In the genomic region with DNA sequence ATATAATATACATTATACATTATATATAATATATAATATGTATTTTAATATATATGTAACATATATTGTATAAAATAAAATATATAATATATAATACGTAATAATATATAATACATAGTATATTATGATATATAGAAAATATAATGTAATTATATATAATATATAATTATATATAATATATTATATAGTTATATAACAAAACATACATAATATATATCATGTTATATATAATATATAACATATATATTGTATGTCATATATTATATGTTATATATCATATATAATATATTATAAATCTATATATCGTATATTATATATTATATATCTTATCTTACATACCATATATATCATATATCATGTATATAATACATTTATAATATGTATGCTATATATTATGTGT, we compare ENCODE assay signal across 21 cellular contexts.
DNase-seq lines count a peak whose midpoint lies in the region; ATAC-seq, FAIRE-seq and TF ChIP-seq lines count a peak whose summit lies in the region.
"Had no signal": no experiment of that assay in that cellular context is flagged by ENCODE, and none has a peak within 500 bp of the region (broad histone marks: within the 10 kb centered on the region; RNA-seq: fewer than 3 reads in every experiment).

No MANE protein-coding gene starts in this region.

- no TSS peak for BruUV-seq in endothelial cell of umbilical vein (replicated peaks; lab: Mats Ljungman, UMichigan)

- DNase-seq in A549 (ENCODE audit: low read depth in 1 of 2, low spot score in 1 of 2) (no peak), HCEC 1CT (peak; percentile 0), endothelial cell of umbilical vein (ENCODE audit: low read depth, low spot score) (peak; percentile 21), globus pallidus (ENCODE audit: low spot score) (peak; percentile 0), ovary (no peak), GDM1 (lab: John Stamatoyannopoulos, UW) (no peak), dorsolateral prefrontal cortex (no peak)
- DNase-seq: 8988T, ACHN, COR-L47, DMS153, DMS79 treated with DMSO at 0.1 percent for 48 hours, EL, GF-D8, GOT3, H9 had no signal

- intact Hi-C loops in endothelial cell of umbilical vein (cut with micrococcal nuclease) (no loop called here), ovary (cut with DNase I) (no loop called here), dorsolateral prefrontal cortex (cut with DNase I) (no loop called here)

- H3K4me2 ChIP-seq in A549 (no peak overlapping the region), endothelial cell of umbilical vein (ENCODE audit: insufficient read depth, low read length) (no peak overlapping the region)

- H3K27ac ChIP-seq in A549 (no peak overlapping the region), endothelial cell of umbilical vein (ENCODE audit: insufficient read depth, low read depth, low read length) (no peak overlapping the region), ovary (no peak overlapping the region), dorsolateral prefrontal cortex (no peak overlapping the region)
- H3K27ac ChIP-seq: C4-2B had no signal

- no peaks in the 10 kb centered on the region for H3K79me2 ChIP-seq in endothelial cell of umbilical vein (ENCODE audit: control insufficient read depth, insufficient read depth, low read length)

- H3K9me3 ChIP-seq in A549 (0 out of 3 replicates have a peak, but pooled peaks cover 3% of the 10 kb centered on the region), endothelial cell of umbilical vein (replicated peaks; ENCODE audit: control insufficient read depth, insufficient read depth, low read length) (no peaks in the 10 kb centered on the region), ovary (peaks cover 3% of the 10 kb centered on the region in 2 donors)

- CTCF ChIA-PET in A549 (lab: Yijun Ruan, JAX) (no interaction called here), endothelial cell of umbilical vein (lab: Charles Lee) (no interaction called here)

- no peaks in the 10 kb centered on the region for H3K36me3 ChIP-seq in endothelial cell of umbilical vein (ENCODE audit: control insufficient read depth in 2 of 2, extremely low read depth in 1 of 2, insufficient read depth in 2 of 2, low read length in 2 of 2)
- no peaks in the 10 kb centered on the region for H3K36me3 ChIP-seq in ovary

- TF ChIP-seq RAD21 in A549 (conservative IDR thresholded peaks at IDR 0.05 in 1 of 2, IDR thresholded peaks at IDR 0.05 in 1 of 2) = no peak

- no peak for ATAC-seq in A549
- ATAC-seq in HG02759 (IDR thresholded peaks at IDR 0.05; ENCODE audit: unreplicated experiment) = no peak

- H3K9me1 ChIP-seq in endothelial cell of umbilical vein (replicated peaks; ENCODE audit: control insufficient read depth, extremely low read depth, insufficient read depth, low read length) = no peaks in the 10 kb centered on the region

- H2AFZ ChIP-seq in endothelial cell of umbilical vein (ENCODE audit: low read depth, low read length) = no peak overlapping the region

- FAIRE-seq in A549 (lab: Jason Lieb, UNC) (no peak), endothelial cell of umbilical vein (lab: Jason Lieb, UNC) (no peak)
- FAIRE-seq: D721Med, GM19239, HTR-8/SVneo had no signal

- no peak for TF ChIP-seq EP300 in A549 (IDR thresholded peaks at IDR 0.05)
- no peak for TF ChIP-seq EP300 in ovary (IDR thresholded peaks at IDR 0.05)

- TF ChIP-seq CTCF in A549 (IDR thresholded peaks at IDR 0.05) = no peak
- no peak for TF ChIP-seq CTCF in endothelial cell of umbilical vein (IDR thresholded peaks at IDR 0.05; ENCODE audit: extremely low read depth in 1 of 2, insufficient read depth in 1 of 2, low read depth in 1 of 2, low read length in 2 of 2)
- TF ChIP-seq CTCF in ovary (IDR thresholded peaks at IDR 0.05) = no peak
- TF ChIP-seq CTCF in dorsolateral prefrontal cortex (IDR thresholded peaks at IDR 0.05 in 54 of 56, conservative IDR thresholded peaks at IDR 0.05 in 2 of 56; ENCODE audit: low read depth in 1 of 56, partially characterized antibody in 56 of 56) = no peak

- H3K4me1 ChIP-seq in A549 = no peaks in the 10 kb centered on the region
- H3K4me1 ChIP-seq in endothelial cell of umbilical vein (ENCODE audit: control insufficient read depth, extremely low read depth, insufficient read depth, low read length) = no peaks in the 10 kb centered on the region
- H3K4me1 ChIP-seq in ovary (ENCODE audit: insufficient read depth) = no peaks in the 10 kb centered on the region

- H3K9ac ChIP-seq in endothelial cell of umbilical vein (replicated peaks; ENCODE audit: extremely low read depth, insufficient read depth, low read length) = no peak overlapping the region

- dilution Hi-C loops in endothelial cell of umbilical vein (cut with MboI; ENCODE audit: extremely low pct_ligation_motif_present, low sequenced_read_pairs) = no loop called here

- H3K4me3 ChIP-seq in A549 (no peak overlapping the region), endothelial cell of umbilical vein (replicated peaks in 1 of 3; ENCODE audit: insufficient read depth in 1 of 3, low read depth in 1 of 3, low read length in 3 of 3) (no peak overlapping the region), ovary (no peak overlapping the region), dorsolateral prefrontal cortex (no peak overlapping the region)

- POLR2A ChIA-PET in A549 (lab: Yijun Ruan, JAX) (no interaction called here), endothelial cell of umbilical vein (lab: Charles Lee) (no interaction called here)

- H3K27me3 ChIP-seq in endothelial cell of umbilical vein (ENCODE audit: control insufficient read depth in 2 of 2, insufficient read depth in 2 of 2, low read length in 2 of 2) (no peaks in the 10 kb centered on the region), ovary (no peaks in the 10 kb centered on the region), dorsolateral prefrontal cortex (no peaks in the 10 kb centered on the region)

- no peaks in the 10 kb centered on the region for H4K20me1 ChIP-seq in endothelial cell of umbilical vein (replicated peaks; ENCODE audit: control insufficient read depth, extremely low read depth, insufficient read depth, low read length)

- no peak for TF ChIP-seq POLR2A in A549 (IDR thresholded peaks at IDR 0.05; ENCODE audit: low read length)
- no peak for TF ChIP-seq POLR2A in endothelial cell of umbilical vein (IDR thresholded peaks at IDR 0.05; ENCODE audit: low read depth, low read length)
- TF ChIP-seq POLR2A in ovary (IDR thresholded peaks at IDR 0.05) = no peak

- 24% methylated on average over 2 of the region's 2 CpGs for WGBS in A549 (ENCODE audit: missing lambda C conversion rate)
- 57 to 73% methylated on average over 2 of the region's 2 CpGs; no CpG with 5 or more reads in 1 of the 3 donors for WGBS in ovary, 3 donors

TF ChIP-seq in A549, 52 proteins besides CTCF, POLR2A, EP300 and RAD21:
- TF ChIP-seq RFX5 (IDR thresholded peaks at IDR 0.05) = no peak
- 0 out of 2 replicates have a peak, but pooled peaks have one; percentile 3 for TF ChIP-seq KDM5A (IDR thresholded peaks at IDR 0.05)

TF ChIP-seq in endothelial cell of umbilical vein, 7 proteins besides CTCF, POLR2A, EP300 and RAD21:
- no peak for TF ChIP-seq EZH2 (IDR thresholded peaks at IDR 0.05; ENCODE audit: borderline replicate concordance, low read depth, low read length, severe bottlenecking)
- TF ChIP-seq FOS (IDR thresholded peaks at IDR 0.05; ENCODE audit: borderline replicate concordance, insufficient read depth, low read length) = no peak
- TF ChIP-seq MYC (IDR thresholded peaks at IDR 0.05; ENCODE audit: low read depth, low read length) = no peak
- TF ChIP-seq POLR2AphosphoS5 (IDR thresholded peaks at IDR 0.05; ENCODE audit: insufficient read depth, low read depth, low read length) = no peak
- no peak for TF ChIP-seq JUN (IDR thresholded peaks at IDR 0.05; ENCODE audit: borderline replicate concordance, insufficient read depth, insufficient read length, low read depth)
- TF ChIP-seq, protein P1, sequence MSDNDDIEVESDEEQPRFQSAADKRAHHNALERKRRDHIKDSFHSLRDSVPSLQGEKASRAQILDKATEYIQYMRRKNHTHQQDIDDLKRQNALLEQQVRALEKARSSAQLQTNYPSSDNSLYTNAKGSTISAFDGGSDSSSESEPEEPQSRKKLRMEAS (IDR thresholded peaks at IDR 0.05; ENCODE audit: insufficient read depth, insufficient read length) = no peak
- TF ChIP-seq GATA2 (IDR thresholded peaks at IDR 0.05; ENCODE audit: insufficient read depth, insufficient read length, low read depth, low read length) = no peak

Comparison
In these comparisons a context has a peak if more than half of its experiments do, and no peak if none do; other contexts are left out.
1. DNase-seq: peak in HCEC 1CT (single experiment), endothelial cell of umbilical vein (single experiment) and globus pallidus (single experiment); none in A549 (0 of 2), ovary (0 of 5), GDM1 (single experiment) and dorsolateral prefrontal cortex (0 of 10).